Comparison of ENCODE assay signal across 14 cellular contexts in genomic region chr6:131117866-131118265, GRCh38.
"Had no signal": no experiment of that assay in that cellular context is flagged by ENCODE, and none has a peak within 500 bp of the region (broad histone marks: within the 10 kb centered on the region; RNA-seq: fewer than 3 reads in every experiment).

No MANE protein-coding gene starts in this region.

- H3K27me3 ChIP-seq: ascending aorta, ovary had no signal

- H3K27me3 Mint-ChIP-seq: activated naive CD8-positive, alpha-beta T cell treated with anti-CD3 and anti-CD28 coated beads, Interleukin-2, amount 50 U/mL, for 24 hours; stimulated activated naive CD8-positive, alpha-beta T cell treated with anti-CD3 and anti-CD28 coated beads, Interleukin-15, amount 100 ng/mL, for 72 hours had no signal

- H3K36me3 ChIP-seq: ascending aorta, ovary, thoracic aorta had no signal

- H3K4me3 Mint-ChIP-seq: activated CD8-positive, alpha-beta T cell treated with anti-CD3 and anti-CD28 coated beads, Interleukin-2, amount 10 ng/mL, durations not matched to agents 7 days and 5 days; activated naive CD8-positive, alpha-beta T cell treated with anti-CD3 and anti-CD28 coated beads, Interleukin-2, amount 50 U/mL, for 24 hours; immature natural killer cell; neural crest cell; stimulated activated naive CD8-positive, alpha-beta T cell treated with anti-CD3 and anti-CD28 coated beads, Interleukin-15, amount 100 ng/mL, for 72 hours had no signal

- H3K27ac Mint-ChIP-seq: activated CD8-positive, alpha-beta T cell treated with anti-CD3 and anti-CD28 coated beads, Interleukin-2, amount 10 ng/mL, durations not matched to agents 7 days and 5 days; activated naive CD8-positive, alpha-beta T cell treated with anti-CD3 and anti-CD28 coated beads, Interleukin-2, amount 50 U/mL, for 24 hours; immature natural killer cell; stimulated activated naive CD8-positive, alpha-beta T cell treated with anti-CD3 and anti-CD28 coated beads, Interleukin-15, amount 100 ng/mL, for 72 hours had no signal

- ATAC-seq: activated CD8-positive, alpha-beta T cell treated with anti-CD3 and anti-CD28 coated beads, Interleukin-2, amount 10 ng/mL, durations not matched to agents 7 days and 5 days; activated naive CD8-positive, alpha-beta T cell treated with anti-CD3 and anti-CD28 coated beads, Interleukin-2, amount 50 U/mL, for 24 hours; esophagus mucosa; left cardiac atrium; stimulated activated naive CD8-positive, alpha-beta T cell treated with anti-CD3 and anti-CD28 coated beads, Interleukin-15, amount 100 ng/mL, for 72 hours had no signal

- H3K4me3 ChIP-seq: ascending aorta, ovary, thoracic aorta had no signal

- H3K36me3 Mint-ChIP-seq: immature natural killer cell had no signal

- H3K4me1 ChIP-seq: ascending aorta had no signal

- H3K9me3 ChIP-seq: ascending aorta, ovary, thoracic aorta had no signal

- H3K4me1 Mint-ChIP-seq: activated naive CD8-positive, alpha-beta T cell treated with anti-CD3 and anti-CD28 coated beads, Interleukin-2, amount 50 U/mL, for 24 hours; immature natural killer cell; neural crest cell; stimulated activated naive CD8-positive, alpha-beta T cell treated with anti-CD3 and anti-CD28 coated beads, Interleukin-15, amount 100 ng/mL, for 72 hours had no signal

- DNase-seq: activated CD4-positive, alpha-beta T cell treated with anti-CD3 and anti-CD28 coated beads for 4 hours; activated CD8-positive, alpha-beta T cell treated with anti-CD3 and anti-CD28 coated beads, Interleukin-2, amount 10 ng/mL, durations not matched to agents 7 days and 5 days; activated naive CD4-positive, alpha-beta T cell treated with Interleukin-2 at 50 U/mL for 16 hours; activated naive CD8-positive, alpha-beta T cell treated with anti-CD3 and anti-CD28 coated beads, Interleukin-2, amount 50 U/mL, for 24 hours; immature natural killer cell; left cardiac atrium; mammary epithelial cell; ovary; stimulated activated CD4-positive, alpha-beta T cell treated with anti-CD3 and anti-CD28 coated beads, Interleukin-2, amount 100 ng/mL, for 48 hours; stimulated activated naive CD8-positive, alpha-beta T cell treated with anti-CD3 and anti-CD28 coated beads, Interleukin-15, amount 100 ng/mL, for 72 hours had no signal

- H3K9me3 Mint-ChIP-seq: activated naive CD8-positive, alpha-beta T cell treated with anti-CD3 and anti-CD28 coated beads, Interleukin-2, amount 50 U/mL, for 24 hours; immature natural killer cell; neural crest cell; stimulated activated naive CD8-positive, alpha-beta T cell treated with anti-CD3 and anti-CD28 coated beads, Interleukin-15, amount 100 ng/mL, for 72 hours had no signal

- H3K27ac ChIP-seq: ascending aorta, ovary, thoracic aorta had no signal
